Comparison of ENCODE assay signal across 9 cellular contexts in genomic region chr12:15590180-15590826, GRCh38.
A peak's percentile ranks its signal among the peaks of the same experiment; 100 is the strongest.
DNase-seq lines count a peak whose midpoint lies in the region; ATAC-seq and TF ChIP-seq lines count a peak whose summit lies in the region.
"Had no signal": no experiment of that assay in that cellular context is flagged by ENCODE, and none has a peak within 500 bp of the region (broad histone marks: within the 10 kb centered on the region; RNA-seq: fewer than 3 reads in every experiment).

No MANE protein-coding gene starts in this region.

- H3F3A ChIP-seq in OCI-LY1 (ENCODE audit: insufficient read depth, low read length) = no peaks in the 10 kb centered on the region

- H3K9me3 ChIP-seq in HUES6 (ENCODE audit: control insufficient read depth, insufficient read depth, low read depth, low read length) = no peaks in the 10 kb centered on the region
- no peaks in the 10 kb centered on the region for H3K9me3 ChIP-seq in OCI-LY1 (ENCODE audit: low read length)
- H3K9me3 ChIP-seq in fibroblast of lung (ENCODE audit: control insufficient read depth, insufficient read depth, low read depth, low read length) = no peaks in the 10 kb centered on the region
- no peaks in the 10 kb centered on the region for H3K9me3 ChIP-seq in thoracic aorta

- peak; percentile 93 for ATAC-seq in GM21576 (IDR thresholded peaks at IDR 0.05; ENCODE audit: unreplicated experiment)
- peak; percentile 97 for ATAC-seq in naive thymus-derived CD8-positive, alpha-beta T cell
- peak; percentile 48 for ATAC-seq in thoracic aorta (ENCODE audit: insufficient number of reproducible peaks, low FRiP score, low read depth)

- no peaks in the 10 kb centered on the region for H3K9me3 Mint-ChIP-seq in activated T-cell treated with anti-CD3 and anti-CD28 coated beads, Interleukin-2, amount 50 U/mL, for 24 hours
- H3K9me3 Mint-ChIP-seq in naive thymus-derived CD8-positive, alpha-beta T cell = no peaks in the 10 kb centered on the region

- H3K27ac ChIP-seq in HUES6 (ENCODE audit: low read depth, low read length) (no peak overlapping the region), OCI-LY1 (ENCODE audit: low read depth, low read length, poor library complexity, severe bottlenecking) (no peak overlapping the region), fibroblast of lung (ENCODE audit: insufficient read depth, low read length) (no peak overlapping the region), thoracic aorta (no peak overlapping the region)
- H3K27ac ChIP-seq: epithelial cell of prostate had no signal

- DNase-seq in DMS79 (lab: John Stamatoyannopoulos, UW) = peak; percentile 37
- DNase-seq in activated T-cell treated with anti-CD3 and anti-CD28 coated beads, Interleukin-2, amount 50 U/mL, for 24 hours = peak; percentile 53
- DNase-seq in fibroblast of lung (ENCODE audit: low read depth in 2 of 2) = peak; percentile 51 to 81
- peak; percentile 4 to 73 (median 54) for DNase-seq in naive thymus-derived CD8-positive, alpha-beta T cell
- no peak for DNase-seq in thoracic aorta (ENCODE audit: low spot score)

- H3K4me1 ChIP-seq in HUES6 (ENCODE audit: control insufficient read depth, insufficient read depth, low read length) (peaks cover 6% of the 10 kb centered on the region; the same call in 1 of the 2 replicates), OCI-LY1 (ENCODE audit: insufficient read depth, low read length, severe bottlenecking) (no peaks in the 10 kb centered on the region), fibroblast of lung (ENCODE audit: control insufficient read depth, extremely low read depth, insufficient read depth, low read length) (peaks cover 2% of the 10 kb centered on the region), thoracic aorta (ENCODE audit: control insufficient read depth in 1 of 2, low read depth in 2 of 2) (no peaks in the 10 kb centered on the region)

- POLR2A ChIA-PET in naive thymus-derived CD8-positive, alpha-beta T cell (lab: Charles Lee) = interaction anchor here (0.5 to 1.1 kb wide), 3 partner anchors 19 to 820 kb away, joined by 3 to 4 read pairs (median 4); no protein-coding TSS in a partner anchor

- peak overlapping the region; percentile 47 for H2AFZ ChIP-seq in OCI-LY1 (ENCODE audit: low read length)
- peak overlapping the region; percentile 81 for H2AFZ ChIP-seq in fibroblast of lung (ENCODE audit: low read length)

- peak overlapping the region; percentile 67 for H3K27ac Mint-ChIP-seq in activated T-cell treated with anti-CD3 and anti-CD28 coated beads, Interleukin-2, amount 50 U/mL, for 24 hours
- H3K27ac Mint-ChIP-seq in naive thymus-derived CD8-positive, alpha-beta T cell = peak overlapping the region in 9 of 10 donors; percentile 4 to 95 (median 55)

- peaks cover 5% of the 10 kb centered on the region for H3K27me3 Mint-ChIP-seq in activated T-cell treated with anti-CD3 and anti-CD28 coated beads, Interleukin-2, amount 50 U/mL, for 24 hours
- peaks cover 0 to 5% (median 0%) of the 10 kb centered on the region in 5 donors for H3K27me3 Mint-ChIP-seq in naive thymus-derived CD8-positive, alpha-beta T cell

- H3K9me2 ChIP-seq in OCI-LY1 (ENCODE audit: low read depth, low read length) = no peaks in the 10 kb centered on the region

- H3K4me3 Mint-ChIP-seq in activated T-cell treated with anti-CD3 and anti-CD28 coated beads, Interleukin-2, amount 50 U/mL, for 24 hours = peak overlapping the region; percentile 60
- peak overlapping the region; percentile 67 to 94 (median 82) for H3K4me3 Mint-ChIP-seq in naive thymus-derived CD8-positive, alpha-beta T cell

- H3K4me2 ChIP-seq in OCI-LY1 (ENCODE audit: low read length) (peak overlapping the region; percentile 24; the same call in 1 of the 2 replicates), fibroblast of lung (ENCODE audit: extremely low read depth, insufficient read depth, low read length) (peak overlapping the region; percentile 83)

- H3K4me3 ChIP-seq in HUES6 (ENCODE audit: low read depth, low read length) = peak overlapping the region; percentile 59
- H3K4me3 ChIP-seq in OCI-LY1 (ENCODE audit: low read depth, low read length, poor library complexity, severe bottlenecking) = no peak overlapping the region
- H3K4me3 ChIP-seq in fibroblast of lung (replicated peaks in 1 of 4; ENCODE audit: control extremely low read depth in 1 of 4, insufficient read depth in 1 of 4, low read depth in 3 of 4, low read length in 4 of 4) = peak overlapping the region; percentile 38 to 55 (median 51)
- peak overlapping the region; percentile 66 for H3K4me3 ChIP-seq in thoracic aorta

- H3K27me3 ChIP-seq in HUES6 (ENCODE audit: control insufficient read depth, insufficient read depth, low read length) (peaks cover 7% of the 10 kb centered on the region; the same call in 1 of the 2 replicates), OCI-LY1 (ENCODE audit: insufficient read depth, low read length) (no peaks in the 10 kb centered on the region), fibroblast of lung (ENCODE audit: control insufficient read depth, insufficient read depth, low read length) (no peaks in the 10 kb centered on the region), thoracic aorta (replicated peaks; ENCODE audit: insufficient read depth) (no peaks in the 10 kb centered on the region)

- H3K4me1 Mint-ChIP-seq in activated T-cell treated with anti-CD3 and anti-CD28 coated beads, Interleukin-2, amount 50 U/mL, for 24 hours (ENCODE audit: low read depth) = peaks cover 10% of the 10 kb centered on the region
- peaks cover 7 to 11% (median 10%) of the 10 kb centered on the region in 4 donors for H3K4me1 Mint-ChIP-seq in naive thymus-derived CD8-positive, alpha-beta T cell

- H3K36me3 Mint-ChIP-seq in activated T-cell treated with anti-CD3 and anti-CD28 coated beads, Interleukin-2, amount 50 U/mL, for 24 hours (ENCODE audit: low read depth) = no peaks in the 10 kb centered on the region
- H3K36me3 Mint-ChIP-seq in naive thymus-derived CD8-positive, alpha-beta T cell = peaks cover 0 to 7% (median 0%) of the 10 kb centered on the region in 3 donors

- H3K79me2 ChIP-seq in OCI-LY1 (ENCODE audit: insufficient read depth, low read length) (no peaks in the 10 kb centered on the region), fibroblast of lung (ENCODE audit: control insufficient read depth, insufficient read depth, low read length) (no peaks in the 10 kb centered on the region)

- H3K9ac ChIP-seq in HUES6 (ENCODE audit: low read length) = peak overlapping the region; percentile 47
- H3K9ac ChIP-seq in OCI-LY1 (ENCODE audit: low read length) = no peak overlapping the region
- H3K9ac ChIP-seq in fibroblast of lung (ENCODE audit: insufficient read depth, low read length) = peak overlapping the region; percentile 1

- TF ChIP-seq CTCF in OCI-LY1 (IDR thresholded peaks at IDR 0.05; ENCODE audit: low read length) (peak; percentile 89), fibroblast of lung (conservative IDR thresholded peaks at IDR 0.05 in 1 of 2, IDR thresholded peaks at IDR 0.05 in 1 of 2; ENCODE audit: low read depth in 1 of 2, low read length in 2 of 2) (peak; percentile 88 to 95), thoracic aorta (IDR thresholded peaks at IDR 0.05) (peak; percentile 93)

- no peaks in the 10 kb centered on the region for H4K20me1 ChIP-seq in OCI-LY1 (ENCODE audit: insufficient read depth, low read length)
- H4K20me1 ChIP-seq in fibroblast of lung (ENCODE audit: control insufficient read depth, extremely low read depth, insufficient read depth, low read length) = no peaks in the 10 kb centered on the region

- H3K36me3 ChIP-seq in HUES6 (ENCODE audit: control insufficient read depth, insufficient read depth, low read length) = no peaks in the 10 kb centered on the region
- H3K36me3 ChIP-seq in OCI-LY1 (ENCODE audit: insufficient read depth, low read length) = no peaks in the 10 kb centered on the region
- no peaks in the 10 kb centered on the region for H3K36me3 ChIP-seq in fibroblast of lung (ENCODE audit: control insufficient read depth, insufficient read depth, low read length)
- peaks cover 7% of the 10 kb centered on the region for H3K36me3 ChIP-seq in thoracic aorta
